In genomic region chr18:9714832-9715343, GRCh38 we compare ENCODE assay signal across 16 cellular contexts.
"Had no signal": no experiment of that assay in that cellular context is flagged by ENCODE, and none has a peak within 500 bp of the region (broad histone marks: within the 10 kb centered on the region; RNA-seq: fewer than 3 reads in every experiment).

No MANE protein-coding gene starts in this region.

- H3K9me3 Mint-ChIP-seq: activated naive CD4-positive, alpha-beta T cell treated with anti-CD3 and anti-CD28 coated beads for 36 hours; T-helper 2 cell treated with Interferon-gamma antibody and Interleukin-4, amounts not matched to agents 5 μg/mL and 100 μg/mL, for 36 hours had no signal

- ATAC-seq: left lobe of liver; mucosa of descending colon; naive thymus-derived CD4-positive, alpha-beta T cell had no signal

- H3K27ac ChIP-seq: hepatocyte, right atrium auricular region, stomach, testis had no signal

- H3K27ac Mint-ChIP-seq: activated naive CD4-positive, alpha-beta T cell treated with anti-CD3 and anti-CD28 coated beads for 36 hours; naive thymus-derived CD4-positive, alpha-beta T cell; T-helper 2 cell treated with Interferon-gamma antibody and Interleukin-4, amounts not matched to agents 5 μg/mL and 100 μg/mL, for 36 hours had no signal

- H3K4me3 ChIP-seq: esophagus muscularis mucosa, hepatocyte, mucosa of descending colon, right atrium auricular region, stomach, testis had no signal

- H3K36me3 ChIP-seq: esophagus muscularis mucosa, right atrium auricular region, stomach had no signal

- H3K4me2 ChIP-seq: hepatocyte had no signal

- H3K9me3 ChIP-seq: esophagus muscularis mucosa, mucosa of descending colon, right atrium auricular region, stomach, testis had no signal

- H2AFZ ChIP-seq: hepatocyte had no signal

- H3K4me3 Mint-ChIP-seq: activated naive CD4-positive, alpha-beta T cell treated with anti-CD3 and anti-CD28 coated beads for 36 hours; naive thymus-derived CD4-positive, alpha-beta T cell; T-helper 2 cell treated with Interferon-gamma antibody and Interleukin-4, amounts not matched to agents 5 μg/mL and 100 μg/mL, for 36 hours had no signal

- DNase-seq: activated CD4-positive, CD25-positive, alpha-beta regulatory T cell treated with anti-CD3 and anti-CD28 coated beads, Interleukin-2, amount 50 U/mL, for 72 hours; activated naive CD4-positive, alpha-beta T cell treated with anti-CD3 and anti-CD28 coated beads for 36 hours; activated T-cell treated with anti-CD3 and anti-CD28 coated beads for 4 hours; effector CD4-positive, alpha-beta T cell; mucosa of descending colon; naive thymus-derived CD4-positive, alpha-beta T cell; nucleus accumbens; small intestine; stomach; SW 1271; testis had no signal

- H3K27me3 ChIP-seq: esophagus muscularis mucosa, right atrium auricular region, stomach, testis had no signal

- H3K36me3 Mint-ChIP-seq: naive thymus-derived CD4-positive, alpha-beta T cell had no signal
